ENCODE assay signal across 1 cellular context in the genomic region with DNA sequence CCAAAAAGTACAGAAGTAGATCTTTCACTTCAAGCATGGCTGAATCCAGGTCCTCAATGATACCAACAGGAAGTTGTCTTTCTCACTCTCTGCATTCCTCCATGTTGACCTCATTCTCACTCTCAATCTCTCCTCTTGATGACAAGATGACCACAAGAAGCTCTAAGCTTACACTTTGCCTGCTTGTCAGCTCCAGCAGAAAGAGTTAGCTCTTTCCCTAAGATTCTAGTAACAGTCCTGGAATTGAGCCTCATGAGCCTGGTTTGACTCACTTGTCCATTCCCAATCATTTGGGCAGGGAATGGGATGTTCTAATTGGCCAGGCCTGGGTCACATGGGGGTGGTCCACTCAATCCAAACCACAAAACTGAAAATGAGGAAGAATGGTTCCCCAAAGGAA.
TF ChIP-seq lines count a peak whose summit lies in the region.

No MANE protein-coding gene starts in this region.

TF ChIP-seq in SK-N-SH treated with all-trans-retinoic acid at 6 μM for 48 hours, 23 proteins besides CTCF, POLR2A, EP300 and RAD21 (continued from another document):
- TF ChIP-seq, protein P1, sequence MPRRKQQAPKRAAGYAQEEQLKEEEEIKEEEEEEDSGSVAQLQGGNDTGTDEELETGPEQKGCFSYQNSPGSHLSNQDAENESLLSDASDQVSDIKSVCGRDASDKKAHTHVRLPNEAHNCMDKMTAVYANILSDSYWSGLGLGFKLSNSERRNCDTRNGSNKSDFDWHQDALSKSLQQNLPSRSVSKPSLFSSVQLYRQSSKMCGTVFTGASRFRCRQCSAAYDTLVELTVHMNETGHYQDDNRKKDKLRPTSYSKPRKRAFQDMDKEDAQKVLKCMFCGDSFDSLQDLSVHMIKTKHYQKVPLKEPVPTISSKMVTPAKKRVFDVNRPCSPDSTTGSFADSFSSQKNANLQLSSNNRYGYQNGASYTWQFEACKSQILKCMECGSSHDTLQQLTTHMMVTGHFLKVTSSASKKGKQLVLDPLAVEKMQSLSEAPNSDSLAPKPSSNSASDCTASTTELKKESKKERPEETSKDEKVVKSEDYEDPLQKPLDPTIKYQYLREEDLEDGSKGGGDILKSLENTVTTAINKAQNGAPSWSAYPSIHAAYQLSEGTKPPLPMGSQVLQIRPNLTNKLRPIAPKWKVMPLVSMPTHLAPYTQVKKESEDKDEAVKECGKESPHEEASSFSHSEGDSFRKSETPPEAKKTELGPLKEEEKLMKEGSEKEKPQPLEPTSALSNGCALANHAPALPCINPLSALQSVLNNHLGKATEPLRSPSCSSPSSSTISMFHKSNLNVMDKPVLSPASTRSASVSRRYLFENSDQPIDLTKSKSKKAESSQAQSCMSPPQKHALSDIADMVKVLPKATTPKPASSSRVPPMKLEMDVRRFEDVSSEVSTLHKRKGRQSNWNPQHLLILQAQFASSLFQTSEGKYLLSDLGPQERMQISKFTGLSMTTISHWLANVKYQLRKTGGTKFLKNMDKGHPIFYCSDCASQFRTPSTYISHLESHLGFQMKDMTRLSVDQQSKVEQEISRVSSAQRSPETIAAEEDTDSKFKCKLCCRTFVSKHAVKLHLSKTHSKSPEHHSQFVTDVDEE (CRISPR knock-in tag; IDR thresholded peaks at IDR 0.05) = no peak
- TF ChIP-seq ZNF70 (CRISPR knock-in tag; IDR thresholded peaks at IDR 0.05) (no peak), ZNF565 (CRISPR knock-in tag; conservative IDR thresholded peaks at IDR 0.05; ENCODE audit: low read depth) (no peak), ZNF8 (CRISPR knock-in tag; IDR thresholded peaks at IDR 0.05) (no peak)
